ENCODE assay signal across 16 cellular contexts in the genomic region with DNA sequence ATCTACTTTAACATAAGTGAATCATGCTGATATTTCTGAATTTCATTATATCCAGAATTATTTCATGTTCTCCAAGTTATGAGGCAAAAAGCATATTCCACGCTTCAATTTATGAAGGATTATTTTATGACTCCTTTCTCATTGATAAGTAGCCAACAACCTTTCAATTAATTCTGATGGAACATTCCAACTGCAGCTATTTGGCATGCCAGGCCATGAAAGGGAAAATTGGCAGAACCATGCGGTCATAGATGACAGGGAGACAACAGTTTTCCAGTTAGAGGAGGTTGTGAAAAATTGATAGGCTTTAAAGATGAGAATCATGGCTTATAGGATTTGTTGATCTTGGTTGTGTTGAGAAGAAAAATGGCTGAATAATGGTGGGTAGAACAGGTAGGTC.
"Had no signal": no experiment of that assay in that cellular context is flagged by ENCODE, and none has a peak within 500 bp of the region (broad histone marks: within the 10 kb centered on the region; RNA-seq: fewer than 3 reads in every experiment).

No MANE protein-coding gene starts in this region.

- H2AFZ ChIP-seq: hepatocyte had no signal

- H3K79me2 ChIP-seq: hepatocyte had no signal

- H3K27ac ChIP-seq: hepatocyte, vagina had no signal

- ATAC-seq: left lobe of liver; naive thymus-derived CD8-positive, alpha-beta T cell; stimulated activated naive B cell treated with anti-CD40 and anti-IgM and Interleukin-4, amounts not matched to agents 10 μg/mL and 1 μg/mL and 100 μg/mL, for 72 hours had no signal

- H3K4me3 Mint-ChIP-seq: activated B cell treated with CpG ODN at 0.5 μM for 24 hours; activated CD4-positive, alpha-beta T cell treated with anti-CD3 and anti-CD28 coated beads, Interleukin-2, amount 10 ng/mL, durations not matched to agents 7 days and 5 days; activated naive CD8-positive, alpha-beta T cell; naive thymus-derived CD8-positive, alpha-beta T cell; stimulated activated naive B cell treated with anti-CD40 and anti-IgM and Interleukin-4, amounts not matched to agents 10 μg/mL and 1 μg/mL and 100 μg/mL, for 72 hours had no signal

- H3K9me3 Mint-ChIP-seq: activated B cell treated with CpG ODN at 0.5 μM for 24 hours; stimulated activated naive B cell treated with anti-CD40 and anti-IgM and Interleukin-4, amounts not matched to agents 10 μg/mL and 1 μg/mL and 100 μg/mL, for 72 hours had no signal

- H3K36me3 ChIP-seq: tibial nerve, vagina had no signal

- DNase-seq: activated B cell treated with CpG ODN at 0.5 μM for 24 hours; activated CD4-positive, alpha-beta T cell treated with anti-CD3 and anti-CD28 coated beads, Interleukin-2, amount 10 ng/mL, durations not matched to agents 7 days and 5 days; activated effector memory CD4-positive, alpha-beta T cell treated with anti-CD3 and anti-CD28 coated beads, Interleukin-2, amount 50 U/mL, for 16 hours; activated T-cell treated with anti-CD3 and anti-CD28 coated beads, Interleukin-2, amount 50 U/mL, for 1 hour; aorta; dorsolateral prefrontal cortex; naive thymus-derived CD8-positive, alpha-beta T cell; posterior cingulate gyrus; retina; stimulated activated CD4-positive, alpha-beta T cell treated with anti-CD3 and anti-CD28 coated beads, Interleukin-2, amount 100 ng/mL, for 48 hours; stimulated activated naive B cell treated with anti-CD40 and anti-IgM and Interleukin-4, amounts not matched to agents 10 μg/mL and 1 μg/mL and 100 μg/mL, for 72 hours had no signal

- H3K4me2 ChIP-seq: hepatocyte had no signal

- H3K4me3 ChIP-seq: dorsolateral prefrontal cortex, hepatocyte, tibial nerve, vagina had no signal

- H3K27ac Mint-ChIP-seq: activated B cell treated with CpG ODN at 0.5 μM for 24 hours; activated CD4-positive, alpha-beta T cell treated with anti-CD3 and anti-CD28 coated beads, Interleukin-2, amount 10 ng/mL, durations not matched to agents 7 days and 5 days; activated naive CD8-positive, alpha-beta T cell; stimulated activated naive B cell treated with anti-CD40 and anti-IgM and Interleukin-4, amounts not matched to agents 10 μg/mL and 1 μg/mL and 100 μg/mL, for 72 hours had no signal

- H3K27me3 Mint-ChIP-seq: activated B cell treated with CpG ODN at 0.5 μM for 24 hours; activated CD4-positive, alpha-beta T cell treated with anti-CD3 and anti-CD28 coated beads, Interleukin-2, amount 10 ng/mL, durations not matched to agents 7 days and 5 days; activated naive CD8-positive, alpha-beta T cell; naive thymus-derived CD8-positive, alpha-beta T cell; stimulated activated naive B cell treated with anti-CD40 and anti-IgM and Interleukin-4, amounts not matched to agents 10 μg/mL and 1 μg/mL and 100 μg/mL, for 72 hours had no signal

- H3K27me3 ChIP-seq: dorsolateral prefrontal cortex, hepatocyte, tibial nerve, vagina had no signal
